Comparison of ENCODE assay signal across 19 cellular contexts in genomic region chr6:151021878-151022277, GRCh38.
DNase-seq lines count a peak whose midpoint lies in the region; ATAC-seq and TF ChIP-seq lines count a peak whose summit lies in the region.
"Had no signal": no experiment of that assay in that cellular context is flagged by ENCODE, and none has a peak within 500 bp of the region (broad histone marks: within the 10 kb centered on the region; RNA-seq: fewer than 3 reads in every experiment).

No MANE protein-coding gene starts in this region.

- H4K20me1 ChIP-seq in osteoblast (ENCODE audit: insufficient read depth, low read length) = no peaks in the 10 kb centered on the region

- ATAC-seq in WTC11 (peak; percentile 38; the same call in 1 of the 2 replicates), GM18867 (IDR thresholded peaks at IDR 0.05; ENCODE audit: unreplicated experiment) (no peak), GM21717 (IDR thresholded peaks at IDR 0.05; ENCODE audit: unreplicated experiment) (no peak)
- ATAC-seq: activated CD4-positive, CD25-positive, alpha-beta regulatory T cell treated with anti-CD3 and anti-CD28 coated beads, Interleukin-2, amount 50 U/mL, for 24 hours had no signal

- peak overlapping the region; percentile 80 for H3K27ac Mint-ChIP-seq in WTC11
- H3K27ac Mint-ChIP-seq: stimulated activated naive CD8-positive, alpha-beta T cell treated with anti-CD3 and anti-CD28 coated beads, Interleukin-15, Interleukin-2, amounts not matched to agents 100 ng/mL and 50 ng/mL, for 24 hours; T-helper 1 cell treated with Interleukin-12 subunit alpha and Interleukin-12 subunit beta and Interleukin-4 antibody, amounts not matched to agents 30 μg/mL and 1 μg/mL, for 36 hours had no signal

- no peaks in the 10 kb centered on the region for H3K4me1 ChIP-seq in osteoblast (ENCODE audit: insufficient read depth, low read length)
- H3K4me1 ChIP-seq: vagina had no signal

- H3K4me2 ChIP-seq in osteoblast (ENCODE audit: insufficient read depth, low read length) = no peak overlapping the region

- CTCF ChIA-PET in WTC11 (lab: Charles Lee) = interaction anchor here (0.6 kb wide), 1 partner anchor 355 kb away, joined by 3 read pairs; no protein-coding TSS in a partner anchor

- peak; percentile 28 for DNase-seq in EL
- DNase-seq in WTC11 (ENCODE audit: low spot score) = no peak
- DNase-seq in iPS-NIHi7 (ENCODE audit: extremely low spot score) = peak; percentile 26
- peak; percentile 74 for DNase-seq in osteoblast (ENCODE audit: insufficient read length, low spot score, missing footprints)
- DNase-seq in effector CD4-positive, alpha-beta T cell = no peak
- DNase-seq in A172 (ENCODE audit: low spot score) = no peak
- DNase-seq: activated gamma-delta T cell treated with Interleukin-2 at 50 U/mL for 16 hours; Karpas-422; mammary epithelial cell; NCI-H1417; stimulated activated CD4-positive, alpha-beta T cell treated with anti-CD3 and anti-CD28 coated beads, Interleukin-12 subunit alpha, Interleukin-12 subunit beta, amount 100 ng/mL, for 4 hours had no signal

- H3K4me1 Mint-ChIP-seq in WTC11 = peaks cover 16% of the 10 kb centered on the region; the same call in 1 of the 2 replicates

- H3K4me3 Mint-ChIP-seq in WTC11 = no peak overlapping the region
- H3K4me3 Mint-ChIP-seq: stimulated activated naive CD8-positive, alpha-beta T cell treated with anti-CD3 and anti-CD28 coated beads, Interleukin-15, Interleukin-2, amounts not matched to agents 100 ng/mL and 50 ng/mL, for 24 hours; T-helper 1 cell treated with Interleukin-12 subunit alpha and Interleukin-12 subunit beta and Interleukin-4 antibody, amounts not matched to agents 30 μg/mL and 1 μg/mL, for 36 hours had no signal

- H2AFZ ChIP-seq in osteoblast (ENCODE audit: low read length) = no peak overlapping the region

- H3K27me3 Mint-ChIP-seq in WTC11 (ENCODE audit: low read depth) = no peaks in the 10 kb centered on the region
- H3K27me3 Mint-ChIP-seq: stimulated activated naive CD8-positive, alpha-beta T cell treated with anti-CD3 and anti-CD28 coated beads, Interleukin-15, Interleukin-2, amounts not matched to agents 100 ng/mL and 50 ng/mL, for 24 hours had no signal

- no peaks in the 10 kb centered on the region for H3K9me3 Mint-ChIP-seq in WTC11
- H3K9me3 Mint-ChIP-seq: stimulated activated naive CD8-positive, alpha-beta T cell treated with anti-CD3 and anti-CD28 coated beads, Interleukin-15, Interleukin-2, amounts not matched to agents 100 ng/mL and 50 ng/mL, for 24 hours; T-helper 1 cell treated with Interleukin-12 subunit alpha and Interleukin-12 subunit beta and Interleukin-4 antibody, amounts not matched to agents 30 μg/mL and 1 μg/mL, for 36 hours had no signal

- POLR2A ChIA-PET in WTC11 (lab: Charles Lee) = no interaction called here

- no peak overlapping the region for H3K27ac ChIP-seq in osteoblast (ENCODE audit: low read depth, low read length)
- H3K27ac ChIP-seq: ascending aorta, HL-60, vagina had no signal

- no peaks in the 10 kb centered on the region for H3K27me3 ChIP-seq in osteoblast (ENCODE audit: insufficient read depth, low read length)
- H3K27me3 ChIP-seq: ascending aorta, vagina had no signal

- H3K79me2 ChIP-seq in osteoblast (ENCODE audit: insufficient read depth, low read length) = no peaks in the 10 kb centered on the region

- H3K9me3 ChIP-seq in osteoblast (ENCODE audit: low read depth, low read length) = no peaks in the 10 kb centered on the region
- H3K9me3 ChIP-seq: ascending aorta, vagina had no signal

- no peak for TF ChIP-seq CTCF in WTC11 (IDR thresholded peaks at IDR 0.05)
- TF ChIP-seq CTCF in osteoblast (IDR thresholded peaks at IDR 0.05; ENCODE audit: extremely low read depth, low read depth, low read length) = no peak

- H3K36me3 Mint-ChIP-seq in WTC11 = peaks cover 17% of the 10 kb centered on the region

- H3K4me3 ChIP-seq in osteoblast (ENCODE audit: insufficient read depth, low read length) = no peak overlapping the region
- H3K4me3 ChIP-seq: ascending aorta, vagina had no signal

- H3K36me3 ChIP-seq in osteoblast (ENCODE audit: insufficient read depth, low read length) = peaks cover 53% of the 10 kb centered on the region
- H3K36me3 ChIP-seq: vagina had no signal

TF ChIP-seq in WTC11, 78 proteins besides CTCF, POLR2A, EP300 and RAD21:
- TF ChIP-seq NFYB (CRISPR knock-in tag; conservative IDR thresholded peaks at IDR 0.05; ENCODE audit: low read depth) (no peak), MLX (CRISPR knock-in tag; IDR thresholded peaks at IDR 0.05) (no peak), ZNF512 (CRISPR knock-in tag; IDR thresholded peaks at IDR 0.05; ENCODE audit: borderline replicate concordance) (no peak), PREB (CRISPR knock-in tag; IDR thresholded peaks at IDR 0.05; ENCODE audit: borderline replicate concordance) (no peak), ESRRA (CRISPR knock-in tag; IDR thresholded peaks at IDR 0.05; ENCODE audit: borderline replicate concordance) (no peak), FOXK1 (CRISPR knock-in tag; IDR thresholded peaks at IDR 0.05) (no peak), ZNF423 (CRISPR knock-in tag; IDR thresholded peaks at IDR 0.05) (no peak), SMAD4 (CRISPR knock-in tag; IDR thresholded peaks at IDR 0.05) (no peak), CREM (CRISPR knock-in tag; IDR thresholded peaks at IDR 0.05) (no peak), FOXP4 (CRISPR knock-in tag; IDR thresholded peaks at IDR 0.05) (no peak), USF1 (CRISPR knock-in tag; IDR thresholded peaks at IDR 0.05) (no peak)

Comparison
In these comparisons a context has a peak if more than half of its experiments do, and no peak if none do; other contexts are left out.
1. DNase-seq: peak in EL (single experiment), iPS-NIHi7 (single experiment) and osteoblast (single experiment); none in WTC11 (single experiment), effector CD4-positive, alpha-beta T cell (single experiment) and A172 (single experiment).